Comparison of ENCODE assay signal across 12 cellular contexts in the genomic region with DNA sequence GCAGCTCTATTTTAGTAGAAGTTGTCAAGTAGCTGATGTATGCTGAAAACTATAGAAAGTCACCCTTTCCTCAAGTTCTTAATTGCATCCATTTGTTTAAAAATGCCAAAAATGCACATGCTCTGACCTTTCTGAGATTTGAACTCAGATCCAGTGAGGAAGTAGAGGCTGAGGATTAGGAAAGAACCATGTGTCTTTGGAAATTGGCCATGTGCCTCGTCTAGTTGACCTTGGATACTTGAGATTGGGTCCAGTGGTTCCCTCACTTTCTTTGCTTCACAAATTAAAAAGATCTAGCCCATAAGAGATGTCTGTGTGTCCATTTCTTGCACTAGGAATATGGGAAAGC.
DNase-seq lines count a peak whose midpoint lies in the region; ATAC-seq and TF ChIP-seq lines count a peak whose summit lies in the region.
"Had no signal": no experiment of that assay in that cellular context is flagged by ENCODE, and none has a peak within 500 bp of the region (broad histone marks: within the 10 kb centered on the region; RNA-seq: fewer than 3 reads in every experiment).

No MANE protein-coding gene starts in this region.

- H3K36me3 ChIP-seq in thymus (ENCODE audit: control insufficient read depth, insufficient read depth): no peaks in the 10 kb centered on the region

- peaks cover 50% of the 10 kb centered on the region for H3K4me1 ChIP-seq in thymus (ENCODE audit: control insufficient read depth, insufficient read depth, low read length)

- CTCF ChIA-PET in activated CD4-positive, alpha-beta T cell treated with anti-CD3 and anti-CD28 coated beads, Interleukin-2, amount 10 ng/mL, durations not matched to agents 7 days and 5 days (lab: Charles Lee): interaction anchor here (0.6 to 1.7 kb wide), 4 partner anchors 9 to 71 kb away, joined by 3 to 5 read pairs (median 4); no protein-coding TSS in a partner anchor
- CTCF ChIA-PET in GM10248 (lab: Yijun Ruan, JAX): interaction anchor here (1.0 to 2.1 kb wide), 5 partner anchors 10 to 128 kb away, joined by 4 to 9 read pairs (median 5); a partner anchor contains a TSS

- peaks cover 23% of the 10 kb centered on the region for H3K36me3 Mint-ChIP-seq in activated CD4-positive, alpha-beta T cell treated with anti-CD3 and anti-CD28 coated beads, Interleukin-2, amount 10 ng/mL, durations not matched to agents 7 days and 5 days (ENCODE audit: low read depth)
- peaks cover 3% of the 10 kb centered on the region for H3K36me3 Mint-ChIP-seq in activated T-helper 2 cell treated with anti-CD3 and anti-CD28 coated beads, Interferon-gamma antibody, Interleukin-2, Interleukin-4, amounts not matched to agents 10 μg/mL and 5 μg/mL and 100 μg/mL, durations not matched to agents 14 hours and 24 hours and 36 hours (ENCODE audit: low read depth)
- H3K36me3 Mint-ChIP-seq in memory B cell: no peaks in the 10 kb centered on the region

- H3K27me3 ChIP-seq in thymus (ENCODE audit: control insufficient read depth, insufficient read depth): no peaks in the 10 kb centered on the region

- WGBS in thymus: 93% methylated on average over 1 of the region's 1 CpG

- H3K27ac ChIP-seq in thymus (ENCODE audit: low read depth): peak overlapping the region; percentile 98

- H3K4me3 Mint-ChIP-seq in activated CD4-positive, alpha-beta T cell treated with anti-CD3 and anti-CD28 coated beads, Interleukin-2, amount 10 ng/mL, durations not matched to agents 7 days and 5 days: no peak overlapping the region
- peak overlapping the region; percentile 53 for H3K4me3 Mint-ChIP-seq in activated T-helper 2 cell treated with anti-CD3 and anti-CD28 coated beads, Interferon-gamma antibody, Interleukin-2, Interleukin-4, amounts not matched to agents 10 μg/mL and 5 μg/mL and 100 μg/mL, durations not matched to agents 14 hours and 24 hours and 36 hours (ENCODE audit: low read depth)
- H3K4me3 Mint-ChIP-seq in memory B cell: peak overlapping the region; percentile 45

- H3K27ac Mint-ChIP-seq in activated CD4-positive, alpha-beta T cell treated with anti-CD3 and anti-CD28 coated beads, Interleukin-2, amount 10 ng/mL, durations not matched to agents 7 days and 5 days: peak overlapping the region; percentile 95
- peak overlapping the region; percentile 92 for H3K27ac Mint-ChIP-seq in activated T-helper 2 cell treated with anti-CD3 and anti-CD28 coated beads, Interferon-gamma antibody, Interleukin-2, Interleukin-4, amounts not matched to agents 10 μg/mL and 5 μg/mL and 100 μg/mL, durations not matched to agents 14 hours and 24 hours and 36 hours
- H3K27ac Mint-ChIP-seq in memory B cell: peak overlapping the region; percentile 88

- POLR2A ChIA-PET in activated CD4-positive, alpha-beta T cell treated with anti-CD3 and anti-CD28 coated beads, Interleukin-2, amount 10 ng/mL, durations not matched to agents 7 days and 5 days (lab: Charles Lee): no interaction called here
- POLR2A ChIA-PET in GM10248 (lab: Yijun Ruan, JAX): interaction anchor here (0.6 kb wide), 1 partner anchor 268 kb away, joined by 4 read pairs; no protein-coding TSS in a partner anchor

- intact Hi-C loops in activated T-helper 2 cell treated with anti-CD3 and anti-CD28 coated beads, Interferon-gamma antibody, Interleukin-2, Interleukin-4, amounts not matched to agents 10 μg/mL and 5 μg/mL and 100 μg/mL, durations not matched to agents 14 hours and 24 hours and 36 hours (cut with micrococcal nuclease): no loop called here

- H3K4me1 Mint-ChIP-seq in activated CD4-positive, alpha-beta T cell treated with anti-CD3 and anti-CD28 coated beads, Interleukin-2, amount 10 ng/mL, durations not matched to agents 7 days and 5 days: peaks cover 74% of the 10 kb centered on the region
- H3K4me1 Mint-ChIP-seq in activated T-helper 2 cell treated with anti-CD3 and anti-CD28 coated beads, Interferon-gamma antibody, Interleukin-2, Interleukin-4, amounts not matched to agents 10 μg/mL and 5 μg/mL and 100 μg/mL, durations not matched to agents 14 hours and 24 hours and 36 hours (ENCODE audit: low read depth): peaks cover 52% of the 10 kb centered on the region
- H3K4me1 Mint-ChIP-seq in memory B cell: peaks cover 48% of the 10 kb centered on the region

- H3K4me3 ChIP-seq in thymus (ENCODE audit: low read length): no peak overlapping the region

- no peak for DNase-seq in activated CD4-positive, alpha-beta T cell treated with anti-CD3 and anti-CD28 coated beads, Interleukin-2, amount 10 ng/mL, durations not matched to agents 7 days and 5 days
- DNase-seq in activated CD4-positive, alpha-beta T cell treated with anti-CD3 and anti-CD28 coated beads, Interleukin-2, amount 50 U/mL, for 1 hour: no peak
- DNase-seq in activated T-helper 2 cell treated with anti-CD3 and anti-CD28 coated beads, Interferon-gamma antibody, Interleukin-2, Interleukin-4, amounts not matched to agents 10 μg/mL and 5 μg/mL and 100 μg/mL, durations not matched to agents 14 hours and 24 hours and 36 hours (ENCODE audit: low spot score): no peak
- DNase-seq in memory B cell (ENCODE audit: low spot score in 2 of 2) (no peak), DMS79 treated with DMSO at 0.1 percent for 48 hours (lab: John Stamatoyannopoulos, UW) (no peak), T-helper 9 cell (no peak), GM10248 (ENCODE audit: extremely low spot score) (no peak)
- DNase-seq: activated CD8-positive, alpha-beta memory T cell treated with anti-CD3 and anti-CD28 coated beads, Interleukin-2, amount 50 U/mL, for 48 hours; midbrain; NCI-H1105 treated with DMSO at 0.1 percent for 48 hours; stimulated activated CD4-positive, alpha-beta T cell treated with anti-CD3 and anti-CD28 coated beads, Interleukin-4, amount 100 ng/mL, for 1 hour had no signal

- no peak for ATAC-seq in memory B cell (ENCODE audit: low read depth)

- H3K27me3 Mint-ChIP-seq in activated CD4-positive, alpha-beta T cell treated with anti-CD3 and anti-CD28 coated beads, Interleukin-2, amount 10 ng/mL, durations not matched to agents 7 days and 5 days: no peaks in the 10 kb centered on the region
- no peaks in the 10 kb centered on the region for H3K27me3 Mint-ChIP-seq in activated T-helper 2 cell treated with anti-CD3 and anti-CD28 coated beads, Interferon-gamma antibody, Interleukin-2, Interleukin-4, amounts not matched to agents 10 μg/mL and 5 μg/mL and 100 μg/mL, durations not matched to agents 14 hours and 24 hours and 36 hours (ENCODE audit: low read depth)
- H3K27me3 Mint-ChIP-seq in memory B cell: no peaks in the 10 kb centered on the region

- no peaks in the 10 kb centered on the region for H3K9me3 ChIP-seq in thymus (ENCODE audit: control insufficient read depth)

- H3K9me3 Mint-ChIP-seq in activated CD4-positive, alpha-beta T cell treated with anti-CD3 and anti-CD28 coated beads, Interleukin-2, amount 10 ng/mL, durations not matched to agents 7 days and 5 days: no peaks in the 10 kb centered on the region
- no peaks in the 10 kb centered on the region for H3K9me3 Mint-ChIP-seq in activated T-helper 2 cell treated with anti-CD3 and anti-CD28 coated beads, Interferon-gamma antibody, Interleukin-2, Interleukin-4, amounts not matched to agents 10 μg/mL and 5 μg/mL and 100 μg/mL, durations not matched to agents 14 hours and 24 hours and 36 hours
- no peaks in the 10 kb centered on the region for H3K9me3 Mint-ChIP-seq in memory B cell

- TF ChIP-seq CTCF in GM10248 (IDR thresholded peaks at IDR 0.05; ENCODE audit: control extremely low read depth, extremely low read depth, low read depth, missing control alignments): no peak
